ENCODE assay signal across 9 cellular contexts in the genomic region with DNA sequence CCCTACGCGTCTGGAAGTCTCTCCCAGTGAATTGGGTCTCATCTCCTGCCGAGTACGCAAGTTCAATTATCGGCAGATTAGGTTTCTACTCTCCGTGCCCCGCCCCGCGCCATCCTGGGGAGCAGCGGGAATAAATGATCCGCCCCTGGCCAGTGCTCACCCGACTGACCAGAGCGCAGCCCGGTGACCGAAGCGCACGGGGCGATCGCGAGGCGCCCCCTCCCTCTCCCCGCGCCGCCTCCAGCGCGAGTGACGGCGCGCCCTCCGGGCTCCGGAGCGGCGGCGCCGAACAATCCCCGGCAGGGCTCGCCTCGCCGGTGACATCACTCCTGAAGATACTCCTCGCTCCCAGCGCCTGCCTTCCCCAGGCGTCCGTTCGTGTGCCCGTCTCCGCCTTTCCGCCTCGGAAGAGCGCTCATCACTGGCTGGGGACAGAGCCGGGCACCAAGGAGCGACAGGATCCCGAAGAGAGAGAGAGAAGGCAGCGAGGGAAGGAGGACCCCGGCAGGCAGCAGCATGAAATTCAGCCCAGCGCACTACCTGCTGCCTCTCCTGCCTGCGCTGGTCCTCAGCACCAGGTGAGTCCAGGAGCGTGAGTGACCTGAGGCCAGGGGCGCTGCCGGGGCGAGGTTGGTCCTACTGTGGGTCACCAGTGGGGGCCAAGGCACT. TPM values are rescaled to one million over a fixed set of nuclear protein-coding genes. Genes with fewer than 3 reads are reported as not detected.
DNase-seq lines count a peak whose midpoint lies in the region; ATAC-seq and TF ChIP-seq lines count a peak whose summit lies in the region.
"Had no signal": no experiment of that assay in that cellular context is flagged by ENCODE, and none has a peak within 500 bp of the region (broad histone marks: within the 10 kb centered on the region; RNA-seq: fewer than 3 reads in every experiment).

A gene (plus strand): TSS at position 326 of the 669 bp plus-strand sequence.

- TF ChIP-seq CTCF in esophagus squamous epithelium (IDR thresholded peaks at IDR 0.05) = no peak
- TF ChIP-seq CTCF in CD8-positive, alpha-beta T cell (IDR thresholded peaks at IDR 0.05) = no peak

- TF ChIP-seq POLR2A in esophagus squamous epithelium (IDR thresholded peaks at IDR 0.05) = no peak

- H3K9me3 ChIP-seq in esophagus squamous epithelium = no peaks in the 10 kb centered on the region
- H3K9me3 ChIP-seq in CD8-positive, alpha-beta T cell (ENCODE audit: low read length) = no peaks in the 10 kb centered on the region

- intact Hi-C loops in esophagus squamous epithelium (cut with DNase I) = no loop called here
- intact Hi-C loops in CD8-positive, alpha-beta T cell (cut with DNase I, micrococcal nuclease) = no loop called here

- CTCF ChIA-PET in CD8-positive, alpha-beta T cell (lab: Charles Lee) = no interaction called here

- WGBS in esophagus squamous epithelium, 2 donors = 0% methylated on average over 5 to 11 of the region's 60 CpGs

- H3K4me3 ChIP-seq in esophagus squamous epithelium = peak within 1 kb of the TSS; percentile 32 to 63 (median 40)
- no peak within 1 kb of the TSS for H3K4me3 ChIP-seq in CD8-positive, alpha-beta T cell (ENCODE audit: low read depth, low read length)

- POLR2A ChIA-PET in CD8-positive, alpha-beta T cell (lab: Charles Lee) = no interaction called here

- DNase-seq in D341Med (ENCODE audit: low spot score) (peak; percentile 59), NCI-H526 (lab: John Stamatoyannopoulos, UW) (peak; percentile 5 to 51), esophagus squamous epithelium (lab: John Stamatoyannopoulos, UW) (no peak), myocyte (ENCODE audit: low read depth) (peak; percentile 36)
- no peak for DNase-seq in CD8-positive, alpha-beta T cell
- no peak for DNase-seq in activated CD4-positive, alpha-beta T cell treated with anti-CD3 and anti-CD28 coated beads, Interleukin-2, amount 50 U/mL, for 48 hours

- H3K36me3 ChIP-seq in esophagus squamous epithelium = no peaks in the 10 kb centered on the region
- no peaks in the 10 kb centered on the region for H3K36me3 ChIP-seq in CD8-positive, alpha-beta T cell (ENCODE audit: insufficient read depth, low read length)

- H3K9me3 Mint-ChIP-seq in CD8-positive, alpha-beta T cell = peaks cover 14% of the 10 kb centered on the region

- peaks cover 11% of the 10 kb centered on the region for H3K27me3 Mint-ChIP-seq in CD8-positive, alpha-beta T cell (ENCODE audit: low read depth)

- H3K27me3 ChIP-seq in esophagus squamous epithelium = peaks cover 0 to 31% (median 1%) of the 10 kb centered on the region in 4 donors
- H3K27me3 ChIP-seq in CD8-positive, alpha-beta T cell (ENCODE audit: insufficient read depth, low read length) = no peaks in the 10 kb centered on the region

- H3K27ac ChIP-seq in esophagus squamous epithelium = no peak within 1 kb of the TSS
- H3K27ac ChIP-seq in CD8-positive, alpha-beta T cell (ENCODE audit: low read depth, low read length) = no peak within 1 kb of the TSS

- H3K4me1 ChIP-seq in esophagus squamous epithelium = peaks cover 0 to 14% (median 0%) of the 10 kb centered on the region in 3 donors
- no peaks in the 10 kb centered on the region for H3K4me1 ChIP-seq in CD8-positive, alpha-beta T cell (ENCODE audit: insufficient read depth, low read length)

- H3K27ac Mint-ChIP-seq in CD8-positive, alpha-beta T cell = no peak within 1 kb of the TSS
- H3K27ac Mint-ChIP-seq: activated naive CD4-positive, alpha-beta T cell treated with anti-CD3 and anti-CD28 coated beads, Interleukin-2, amount 50 U/mL, for 24 hours had no signal

- no peaks in the 10 kb centered on the region for H3K36me3 Mint-ChIP-seq in CD8-positive, alpha-beta T cell
- H3K36me3 Mint-ChIP-seq: activated naive CD4-positive, alpha-beta T cell treated with anti-CD3 and anti-CD28 coated beads, Interleukin-2, amount 50 U/mL, for 24 hours had no signal

- no peak within 1 kb of the TSS for H3K4me3 Mint-ChIP-seq in CD8-positive, alpha-beta T cell
- H3K4me3 Mint-ChIP-seq: activated naive CD4-positive, alpha-beta T cell treated with anti-CD3 and anti-CD28 coated beads, Interleukin-2, amount 50 U/mL, for 24 hours had no signal

- H3K4me1 Mint-ChIP-seq in CD8-positive, alpha-beta T cell (ENCODE audit: low read depth) = no peaks in the 10 kb centered on the region
- H3K4me1 Mint-ChIP-seq: activated naive CD4-positive, alpha-beta T cell treated with anti-CD3 and anti-CD28 coated beads, Interleukin-2, amount 50 U/mL, for 24 hours had no signal

- no peak for ATAC-seq in HG03135 (IDR thresholded peaks at IDR 0.05; ENCODE audit: unreplicated experiment)
- no peak for ATAC-seq in GM19324 (IDR thresholded peaks at IDR 0.05; ENCODE audit: low FRiP score, unreplicated experiment)
- ATAC-seq in CD8-positive, alpha-beta T cell = no peak

RNA-seq across cellular contexts. Expression of the gene that starts here (rescaled TPM):
- total RNA-seq in esophagus squamous epithelium (under 1 TPM; 0.23 to 0.83 (median 0.48) TPM), myocyte (0.03 TPM in 1 of 2 replicates, not detected in the other)
- 0.10 TPM for polyA plus RNA-seq in myocyte (2012)
- not detected for total RNA-seq in CD8-positive, alpha-beta T cell

Comparison
In these comparisons a context has a peak if more than half of its experiments do, and no peak if none do; other contexts are left out.
1. Peak in DNase-seq in myocyte; RNA of the gene not detected or under 1 TPM.
2. DNase-seq: peak in D341Med (single experiment) and NCI-H526 (2 of 2); none in esophagus squamous epithelium (single experiment), CD8-positive, alpha-beta T cell (0 of 7) and activated CD4-positive, alpha-beta T cell treated with anti-CD3 and anti-CD28 coated beads, Interleukin-2, amount 50 U/mL, for 48 hours (0 of 2).